In genomic region chr12:96445743-96446655, GRCh38 we compare ENCODE assay signal across 8 cellular contexts. TPM values are rescaled to one million over a fixed set of nuclear protein-coding genes. Genes with fewer than 3 reads are reported as not detected.
DNase-seq lines count a peak whose midpoint lies in the region; ATAC-seq and TF ChIP-seq lines count a peak whose summit lies in the region.

No MANE protein-coding gene starts in this region.

- H3K4me3 ChIP-seq in AG09309 (ENCODE audit: control insufficient read depth, low read depth, low read length) (no peak overlapping the region), WI38 (ENCODE audit: low read depth, low read length) (peak overlapping the region; percentile 17), Karpas-422 (ENCODE audit: low read length) (no peak overlapping the region)
- H3K4me3 ChIP-seq in effector memory CD4-positive, alpha-beta T cell (ENCODE audit: insufficient read depth, low read depth, low read length, poor library complexity, severe bottlenecking) = no peak overlapping the region

- H2AFZ ChIP-seq in Karpas-422 (ENCODE audit: low read length) = no peak overlapping the region

- H3K36me3 ChIP-seq in effector memory CD4-positive, alpha-beta T cell (ENCODE audit: control insufficient read depth, insufficient read depth, low read length) = no peaks in the 10 kb centered on the region
- H3K36me3 ChIP-seq in Karpas-422 (ENCODE audit: insufficient read depth, low read length) = no peaks in the 10 kb centered on the region

- no peaks in the 10 kb centered on the region for H4K20me1 ChIP-seq in Karpas-422 (ENCODE audit: insufficient read depth, low read depth, low read length)

- peak; percentile 94 for ATAC-seq in GM19328 (IDR thresholded peaks at IDR 0.05; ENCODE audit: unreplicated experiment)
- ATAC-seq in HG03460 (IDR thresholded peaks at IDR 0.05; ENCODE audit: unreplicated experiment) = peak; percentile 92

- no peaks in the 10 kb centered on the region for H3K9me2 ChIP-seq in Karpas-422 (replicated peaks; ENCODE audit: insufficient read depth, low read length)

- H3K4me1 ChIP-seq in effector memory CD4-positive, alpha-beta T cell (ENCODE audit: control insufficient read depth, insufficient read depth, low read length, poor library complexity, severe bottlenecking) = peaks cover 21% of the 10 kb centered on the region
- no peaks in the 10 kb centered on the region for H3K4me1 ChIP-seq in Karpas-422 (ENCODE audit: low read length)

- no peak overlapping the region for H3K9ac ChIP-seq in Karpas-422 (ENCODE audit: low read length)

- H3K27me3 ChIP-seq in effector memory CD4-positive, alpha-beta T cell (replicated peaks; ENCODE audit: control insufficient read depth, insufficient read depth, low read length, poor library complexity, severe bottlenecking) = no peaks in the 10 kb centered on the region
- H3K27me3 ChIP-seq in Karpas-422 (ENCODE audit: low read length) = no peaks in the 10 kb centered on the region

- DNase-seq in AG09309 (ENCODE audit: low read depth) = peak; percentile 70
- DNase-seq in effector memory CD4-positive, alpha-beta T cell = peak; percentile 45 to 60 (median 56)
- peak; percentile 99 for DNase-seq in non-pigmented ciliary epithelial cell (ENCODE audit: low read depth)
- no peak for DNase-seq in Karpas-422
- DNase-seq in NCI-H82 treated with DMSO at 0.1 percent for 48 hours (lab: John Stamatoyannopoulos, UW; ENCODE audit: unreplicated experiment) = no peak

- TF ChIP-seq CTCF in AG09309 (IDR thresholded peaks at IDR 0.05; ENCODE audit: control insufficient read depth, insufficient read depth, low read depth, low read length, missing control alignments) (no peak), WI38 (IDR thresholded peaks at IDR 0.05; ENCODE audit: low read depth, low read length) (no peak)

- no peaks in the 10 kb centered on the region for H3K9me3 ChIP-seq in effector memory CD4-positive, alpha-beta T cell (ENCODE audit: control insufficient read depth, low read length)
- H3K9me3 ChIP-seq in Karpas-422 (ENCODE audit: low read length) = no peaks in the 10 kb centered on the region

- peak overlapping the region; percentile 77 for H3K27ac ChIP-seq in effector memory CD4-positive, alpha-beta T cell (ENCODE audit: insufficient read depth, low read length, poor library complexity, severe bottlenecking)
- H3K27ac ChIP-seq in Karpas-422 (ENCODE audit: low read length) = no peak overlapping the region

- no peaks in the 10 kb centered on the region for H3K79me2 ChIP-seq in Karpas-422 (ENCODE audit: low read length)

- H3K4me2 ChIP-seq in Karpas-422 (ENCODE audit: low read depth, low read length, poor library complexity, severe bottlenecking) = no peak overlapping the region

RNA-seq across cellular contexts. Expression of gene CFAP54, which starts 43.4 kb away (rescaled TPM):
- total RNA-seq in Karpas-422 (2014; rRNA removed; shearing (Covaris generic); ENCODE audit: low replicate concordance) = not detected in 2 replicates

RNA-seq across cellular contexts. Expression of gene CDK17, which starts 45.8 kb away (rescaled TPM):
- 35.6 and 71.2 TPM in 2 replicates for total RNA-seq in Karpas-422 (2014; rRNA removed; shearing (Covaris generic); ENCODE audit: low replicate concordance)

Comparison
In these comparisons a context has a peak if more than half of its experiments do, and no peak if none do; other contexts are left out.
1. DNase-seq: peak in AG09309 (single experiment), effector memory CD4-positive, alpha-beta T cell (3 of 3) and non-pigmented ciliary epithelial cell (single experiment); none in Karpas-422 (single experiment) and NCI-H82 treated with DMSO at 0.1 percent for 48 hours (single experiment).